ENCODE assay signal across 1 cellular context in genomic region chr6:163416380-163416629, GRCh38.
TF ChIP-seq lines count a peak whose summit lies in the region.

No MANE protein-coding gene starts in this region.

TF ChIP-seq in K562, 482 proteins besides CTCF, POLR2A, EP300 and RAD21 (continued from another document and continues in another):
- TF ChIP-seq, protein P1, sequence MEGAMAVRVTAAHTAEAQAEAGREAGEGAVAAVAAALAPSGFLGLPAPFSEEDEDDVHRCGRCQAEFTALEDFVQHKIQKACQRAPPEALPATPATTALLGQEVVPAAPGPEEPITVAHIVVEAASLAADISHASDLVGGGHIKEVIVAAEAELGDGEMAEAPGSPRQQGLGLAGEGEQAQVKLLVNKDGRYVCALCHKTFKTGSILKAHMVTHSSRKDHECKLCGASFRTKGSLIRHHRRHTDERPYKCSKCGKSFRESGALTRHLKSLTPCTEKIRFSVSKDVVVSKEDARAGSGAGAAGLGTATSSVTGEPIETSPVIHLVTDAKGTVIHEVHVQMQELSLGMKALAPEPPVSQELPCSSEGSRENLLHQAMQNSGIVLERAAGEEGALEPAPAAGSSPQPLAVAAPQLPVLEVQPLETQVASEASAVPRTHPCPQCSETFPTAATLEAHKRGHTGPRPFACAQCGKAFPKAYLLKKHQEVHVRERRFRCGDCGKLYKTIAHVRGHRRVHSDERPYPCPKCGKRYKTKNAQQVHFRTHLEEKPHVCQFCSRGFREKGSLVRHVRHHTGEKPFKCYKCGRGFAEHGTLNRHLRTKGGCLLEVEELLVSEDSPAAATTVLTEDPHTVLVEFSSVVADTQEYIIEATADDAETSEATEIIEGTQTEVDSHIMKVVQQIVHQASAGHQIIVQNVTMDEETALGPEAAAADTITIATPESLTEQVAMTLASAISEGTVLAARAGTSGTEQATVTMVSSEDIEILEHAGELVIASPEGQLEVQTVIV (CRISPR knock-in tag; IDR thresholded peaks at IDR 0.05; ENCODE audit: borderline replicate concordance) = no peak
- TF ChIP-seq RBM17 (IDR thresholded peaks at IDR 0.05; ENCODE audit: borderline replicate concordance, low read depth, low read length) = no peak
- TF ChIP-seq FOXP4 (CRISPR knock-in tag; IDR thresholded peaks at IDR 0.05; ENCODE audit: borderline replicate concordance) = no peak
- no peak for TF ChIP-seq ZNF695 (CRISPR knock-in tag; IDR thresholded peaks at IDR 0.05)
- no peak; the same call in 1 of the 2 replicates for TF ChIP-seq KAT8 (IDR thresholded peaks at IDR 0.05; ENCODE audit: low read depth)
- no peak for TF ChIP-seq GTF3C2 (IDR thresholded peaks at IDR 0.05; ENCODE audit: borderline replicate concordance, extremely low read depth, insufficient read length)
- no peak for TF ChIP-seq HIVEP1 (CRISPR knock-in tag; IDR thresholded peaks at IDR 0.05)
- peak; percentile 9 for TF ChIP-seq ASH1L (IDR thresholded peaks at IDR 0.05; ENCODE audit: borderline replicate concordance, low read depth, partially characterized antibody)
- no peak for TF ChIP-seq POLR3G (IDR thresholded peaks at IDR 0.05; ENCODE audit: extremely low read depth, insufficient read length, insufficient replicate concordance)
- no peak for TF ChIP-seq ZNF3 (CRISPR knock-in tag; IDR thresholded peaks at IDR 0.05)
- TF ChIP-seq, protein P2, sequence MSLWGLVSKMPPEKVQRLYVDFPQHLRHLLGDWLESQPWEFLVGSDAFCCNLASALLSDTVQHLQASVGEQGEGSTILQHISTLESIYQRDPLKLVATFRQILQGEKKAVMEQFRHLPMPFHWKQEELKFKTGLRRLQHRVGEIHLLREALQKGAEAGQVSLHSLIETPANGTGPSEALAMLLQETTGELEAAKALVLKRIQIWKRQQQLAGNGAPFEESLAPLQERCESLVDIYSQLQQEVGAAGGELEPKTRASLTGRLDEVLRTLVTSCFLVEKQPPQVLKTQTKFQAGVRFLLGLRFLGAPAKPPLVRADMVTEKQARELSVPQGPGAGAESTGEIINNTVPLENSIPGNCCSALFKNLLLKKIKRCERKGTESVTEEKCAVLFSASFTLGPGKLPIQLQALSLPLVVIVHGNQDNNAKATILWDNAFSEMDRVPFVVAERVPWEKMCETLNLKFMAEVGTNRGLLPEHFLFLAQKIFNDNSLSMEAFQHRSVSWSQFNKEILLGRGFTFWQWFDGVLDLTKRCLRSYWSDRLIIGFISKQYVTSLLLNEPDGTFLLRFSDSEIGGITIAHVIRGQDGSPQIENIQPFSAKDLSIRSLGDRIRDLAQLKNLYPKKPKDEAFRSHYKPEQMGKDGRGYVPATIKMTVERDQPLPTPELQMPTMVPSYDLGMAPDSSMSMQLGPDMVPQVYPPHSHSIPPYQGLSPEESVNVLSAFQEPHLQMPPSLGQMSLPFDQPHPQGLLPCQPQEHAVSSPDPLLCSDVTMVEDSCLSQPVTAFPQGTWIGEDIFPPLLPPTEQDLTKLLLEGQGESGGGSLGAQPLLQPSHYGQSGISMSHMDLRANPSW (CRISPR knock-in tag; IDR thresholded peaks at IDR 0.05) = no peak
- TF ChIP-seq ZNF23 (CRISPR knock-in tag; IDR thresholded peaks at IDR 0.05) = no peak
- TF ChIP-seq, protein P3, sequence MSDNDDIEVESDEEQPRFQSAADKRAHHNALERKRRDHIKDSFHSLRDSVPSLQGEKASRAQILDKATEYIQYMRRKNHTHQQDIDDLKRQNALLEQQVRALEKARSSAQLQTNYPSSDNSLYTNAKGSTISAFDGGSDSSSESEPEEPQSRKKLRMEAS (CRISPR knock-in tag; IDR thresholded peaks at IDR 0.05) = no peak
- 0 out of 4 replicates have a peak, but pooled peaks of 1 of the 2 experiments have one; percentile 18 for TF ChIP-seq ZNF639 (CRISPR knock-in tag; conservative IDR thresholded peaks at IDR 0.05 in 1 of 2, IDR thresholded peaks at IDR 0.05 in 1 of 2)
- TF ChIP-seq ZNF232 (CRISPR knock-in tag; IDR thresholded peaks at IDR 0.05) = no peak
- no peak for TF ChIP-seq ZNF354B (CRISPR knock-in tag; IDR thresholded peaks at IDR 0.05)
- TF ChIP-seq BCOR (IDR thresholded peaks at IDR 0.05) = no peak
- no peak for TF ChIP-seq ID3 (CRISPR knock-in tag; IDR thresholded peaks at IDR 0.05)
- no peak for TF ChIP-seq ID3 (tag; IDR thresholded peaks at IDR 0.05)
- TF ChIP-seq ZNF764 (CRISPR knock-in tag; IDR thresholded peaks at IDR 0.05; ENCODE audit: low read depth) = no peak
- TF ChIP-seq PURB (CRISPR knock-in tag; IDR thresholded peaks at IDR 0.05; ENCODE audit: low read depth) = no peak
- no peak for TF ChIP-seq ZNF561 (CRISPR knock-in tag; conservative IDR thresholded peaks at IDR 0.05)
- TF ChIP-seq, protein P4, sequence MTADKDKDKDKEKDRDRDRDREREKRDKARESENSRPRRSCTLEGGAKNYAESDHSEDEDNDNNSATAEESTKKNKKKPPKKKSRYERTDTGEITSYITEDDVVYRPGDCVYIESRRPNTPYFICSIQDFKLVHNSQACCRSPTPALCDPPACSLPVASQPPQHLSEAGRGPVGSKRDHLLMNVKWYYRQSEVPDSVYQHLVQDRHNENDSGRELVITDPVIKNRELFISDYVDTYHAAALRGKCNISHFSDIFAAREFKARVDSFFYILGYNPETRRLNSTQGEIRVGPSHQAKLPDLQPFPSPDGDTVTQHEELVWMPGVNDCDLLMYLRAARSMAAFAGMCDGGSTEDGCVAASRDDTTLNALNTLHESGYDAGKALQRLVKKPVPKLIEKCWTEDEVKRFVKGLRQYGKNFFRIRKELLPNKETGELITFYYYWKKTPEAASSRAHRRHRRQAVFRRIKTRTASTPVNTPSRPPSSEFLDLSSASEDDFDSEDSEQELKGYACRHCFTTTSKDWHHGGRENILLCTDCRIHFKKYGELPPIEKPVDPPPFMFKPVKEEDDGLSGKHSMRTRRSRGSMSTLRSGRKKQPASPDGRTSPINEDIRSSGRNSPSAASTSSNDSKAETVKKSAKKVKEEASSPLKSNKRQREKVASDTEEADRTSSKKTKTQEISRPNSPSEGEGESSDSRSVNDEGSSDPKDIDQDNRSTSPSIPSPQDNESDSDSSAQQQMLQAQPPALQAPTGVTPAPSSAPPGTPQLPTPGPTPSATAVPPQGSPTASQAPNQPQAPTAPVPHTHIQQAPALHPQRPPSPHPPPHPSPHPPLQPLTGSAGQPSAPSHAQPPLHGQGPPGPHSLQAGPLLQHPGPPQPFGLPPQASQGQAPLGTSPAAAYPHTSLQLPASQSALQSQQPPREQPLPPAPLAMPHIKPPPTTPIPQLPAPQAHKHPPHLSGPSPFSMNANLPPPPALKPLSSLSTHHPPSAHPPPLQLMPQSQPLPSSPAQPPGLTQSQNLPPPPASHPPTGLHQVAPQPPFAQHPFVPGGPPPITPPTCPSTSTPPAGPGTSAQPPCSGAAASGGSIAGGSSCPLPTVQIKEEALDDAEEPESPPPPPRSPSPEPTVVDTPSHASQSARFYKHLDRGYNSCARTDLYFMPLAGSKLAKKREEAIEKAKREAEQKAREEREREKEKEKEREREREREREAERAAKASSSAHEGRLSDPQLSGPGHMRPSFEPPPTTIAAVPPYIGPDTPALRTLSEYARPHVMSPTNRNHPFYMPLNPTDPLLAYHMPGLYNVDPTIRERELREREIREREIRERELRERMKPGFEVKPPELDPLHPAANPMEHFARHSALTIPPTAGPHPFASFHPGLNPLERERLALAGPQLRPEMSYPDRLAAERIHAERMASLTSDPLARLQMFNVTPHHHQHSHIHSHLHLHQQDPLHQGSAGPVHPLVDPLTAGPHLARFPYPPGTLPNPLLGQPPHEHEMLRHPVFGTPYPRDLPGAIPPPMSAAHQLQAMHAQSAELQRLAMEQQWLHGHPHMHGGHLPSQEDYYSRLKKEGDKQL (CRISPR knock-in tag; IDR thresholded peaks at IDR 0.05; ENCODE audit: borderline replicate concordance) = no peak
- TF ChIP-seq HDAC1 (IDR thresholded peaks at IDR 0.05) = 0 out of 4 replicates have a peak, but pooled peaks of 1 of the 2 experiments have one; percentile 2
- TF ChIP-seq PPARD (CRISPR knock-in tag; IDR thresholded peaks at IDR 0.05) = no peak
- no peak for TF ChIP-seq GTF2F1 (IDR thresholded peaks at IDR 0.05; ENCODE audit: low read depth, low read length)
- TF ChIP-seq HDAC2 (IDR thresholded peaks at IDR 0.05) = no peak
- TF ChIP-seq FUS (optimal IDR thresholded peaks at IDR 0.05; ENCODE audit: low read depth, low read length) = no peak
- TF ChIP-seq AFF1 (IDR thresholded peaks at IDR 0.05; ENCODE audit: low read depth in 1 of 2, partially characterized antibody in 2 of 2) = peak in 1 of 2 experiments; percentile 15
- no peak for TF ChIP-seq CEBPG (CRISPR knock-in tag; IDR thresholded peaks at IDR 0.05)
- no peak for TF ChIP-seq CEBPG (tag; conservative IDR thresholded peaks at IDR 0.05 in 1 of 2, IDR thresholded peaks at IDR 0.05 in 1 of 2)
- TF ChIP-seq IRF2 (CRISPR knock-in tag; IDR thresholded peaks at IDR 0.05) = no peak
- peak; percentile 47 for TF ChIP-seq CHD1 (IDR thresholded peaks at IDR 0.05; ENCODE audit: low read length)
- TF ChIP-seq ELF4 (CRISPR knock-in tag; IDR thresholded peaks at IDR 0.05) = no peak
